ENCODE assay signal across 10 cellular contexts in the genomic region with DNA sequence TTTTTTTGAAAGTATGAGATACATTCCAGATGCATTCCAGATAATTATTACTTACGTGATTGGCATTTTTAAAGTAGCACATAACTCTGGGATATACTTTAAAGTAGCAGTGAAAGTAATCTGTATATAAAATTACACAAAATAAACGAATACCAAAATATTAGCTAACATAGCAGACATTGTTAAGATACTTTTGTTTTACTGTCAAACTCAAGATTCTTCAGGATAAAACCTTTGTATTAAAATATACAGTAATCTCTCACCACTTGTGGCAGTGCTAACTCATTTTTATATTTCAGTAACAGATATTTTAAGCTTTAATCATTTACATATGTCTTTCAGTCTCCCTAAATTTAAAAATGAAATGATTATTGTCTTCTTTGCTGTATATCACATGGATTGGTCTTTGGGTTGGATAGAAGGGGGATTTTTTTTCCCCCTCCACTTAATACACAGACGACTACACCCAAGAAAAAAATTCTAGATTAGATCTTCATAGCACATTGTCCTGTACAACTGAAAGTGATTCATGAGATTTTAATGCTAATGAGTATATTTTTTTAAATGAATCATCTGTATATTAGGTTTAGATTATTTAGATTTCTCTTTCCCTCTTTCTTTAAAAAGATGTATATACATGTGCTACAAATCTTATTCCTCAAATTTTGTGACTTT. TPM values are rescaled to one million over a fixed set of nuclear protein-coding genes. Genes with fewer than 3 reads are reported as not detected.
DNase-seq lines count a peak whose midpoint lies in the region; ATAC-seq, FAIRE-seq and TF ChIP-seq lines count a peak whose summit lies in the region.
"Had no signal": no experiment of that assay in that cellular context is flagged by ENCODE, and none has a peak within 500 bp of the region (broad histone marks: within the 10 kb centered on the region; RNA-seq: fewer than 3 reads in every experiment).

No MANE protein-coding gene starts in this region.

- peaks cover 27% of the 10 kb centered on the region for H3F3A ChIP-seq in MM.1S (ENCODE audit: insufficient read depth, low read length)

- no peak for ATAC-seq in pancreas

- H3K27ac ChIP-seq in MM.1S (ENCODE audit: low read length), result peak overlapping the region; percentile 79; the same call in 1 of the 2 replicates
- H3K27ac ChIP-seq in pancreas, result no peak overlapping the region

- H3K9me3 ChIP-seq in MM.1S (replicated peaks; ENCODE audit: insufficient read depth, low read length), result no peaks in the 10 kb centered on the region
- H3K9me3 ChIP-seq in pancreas, result no peaks in the 10 kb centered on the region

- H2AFZ ChIP-seq in MM.1S (ENCODE audit: low read length), result no peak overlapping the region

- H4K20me1 ChIP-seq in MM.1S (ENCODE audit: insufficient read depth, low read length), result peaks cover 47% of the 10 kb centered on the region; the same call in 1 of the 2 replicates

- H3K36me3 ChIP-seq in MM.1S (replicated peaks; ENCODE audit: insufficient read depth, low read length) (0 out of 2 replicates have a peak, but pooled peaks cover 6% of the 10 kb centered on the region), pancreas (no peaks in the 10 kb centered on the region)

- H3K9me2 ChIP-seq in MM.1S (replicated peaks; ENCODE audit: insufficient read depth, low read length), result no peaks in the 10 kb centered on the region

- H3K36me3 Mint-ChIP-seq in activated CD4-positive, alpha-beta T cell treated with anti-CD3 and anti-CD28 coated beads, Interleukin-2, amount 10 ng/mL, durations not matched to agents 24 days and 14 days (ENCODE audit: low read depth), result peaks cover 27% of the 10 kb centered on the region

- H3K4me3 Mint-ChIP-seq in activated CD4-positive, alpha-beta T cell treated with anti-CD3 and anti-CD28 coated beads, Interleukin-2, amount 10 ng/mL, durations not matched to agents 24 days and 14 days, result no peak overlapping the region

- H3K9me3 Mint-ChIP-seq in activated CD4-positive, alpha-beta T cell treated with anti-CD3 and anti-CD28 coated beads, Interleukin-2, amount 10 ng/mL, durations not matched to agents 24 days and 14 days, result no peaks in the 10 kb centered on the region

- peak overlapping the region; percentile 50 for H3K4me2 ChIP-seq in MM.1S (ENCODE audit: low read depth, low read length)

- no peak overlapping the region for H3K9ac ChIP-seq in MM.1S (ENCODE audit: low read length)

- no peaks in the 10 kb centered on the region for H3K27me3 Mint-ChIP-seq in activated CD4-positive, alpha-beta T cell treated with anti-CD3 and anti-CD28 coated beads, Interleukin-2, amount 10 ng/mL, durations not matched to agents 24 days and 14 days

- H3K4me1 Mint-ChIP-seq in activated CD4-positive, alpha-beta T cell treated with anti-CD3 and anti-CD28 coated beads, Interleukin-2, amount 10 ng/mL, durations not matched to agents 24 days and 14 days, result peaks cover 37% of the 10 kb centered on the region

- WGBS in pancreas, 2 donors, result 34 to 42% methylated on average over 3 of the region's 3 CpGs

- peak; percentile 32 for FAIRE-seq in pancreas (lab: Jason Lieb, UNC)

- TF ChIP-seq CTCF in MM.1S (IDR thresholded peaks at IDR 0.05; ENCODE audit: low read length) (no peak), pancreas (IDR thresholded peaks at IDR 0.05) (no peak)

- peak overlapping the region; percentile 49 for H3K27ac Mint-ChIP-seq in activated CD4-positive, alpha-beta T cell treated with anti-CD3 and anti-CD28 coated beads, Interleukin-2, amount 10 ng/mL, durations not matched to agents 24 days and 14 days

- intact Hi-C loops in activated CD4-positive, alpha-beta T cell treated with anti-CD3 and anti-CD28 coated beads, Interleukin-2, amount 10 ng/mL, durations not matched to agents 24 days and 14 days (cut with micrococcal nuclease), result loop anchor here (1.0 kb wide), 1 partner anchor 8 kb away; no protein-coding TSS in a partner anchor
- intact Hi-C loops in pancreas (cut with DNase I), result no loop called here

- no peaks in the 10 kb centered on the region for H3K27me3 ChIP-seq in MM.1S (replicated peaks; ENCODE audit: insufficient read depth, low read length)
- no peaks in the 10 kb centered on the region for H3K27me3 ChIP-seq in pancreas

- H3K79me2 ChIP-seq in MM.1S (ENCODE audit: low read length), result peaks cover 100% of the 10 kb centered on the region

- no peak for DNase-seq in activated CD4-positive, alpha-beta T cell treated with anti-CD3 and anti-CD28 coated beads, Interleukin-2, amount 10 ng/mL, durations not matched to agents 24 days and 14 days
- DNase-seq in activated CD4-positive, alpha-beta T cell treated with anti-CD3 and anti-CD28 coated beads for 1 hour, result no peak
- DNase-seq in MM.1S (no peak), dermis blood vessel endothelial cell (peak; percentile 14), pancreas (no peak), HK-2 (ENCODE audit: unreplicated experiment) (no peak), pons (ENCODE audit: low spot score) (no peak), retina (no peak)
- DNase-seq: stimulated activated CD4-positive, alpha-beta T cell treated with anti-CD3 and anti-CD28 coated beads, Interleukin-12 subunit alpha, Interleukin-12 subunit beta, amount 100 ng/mL, for 4 hours; stimulated activated CD8-positive, alpha-beta memory T cell treated with anti-CD3 and anti-CD28 coated beads, Interleukin-4, amount 100 ng/mL, for 48 hours had no signal

- H3K4me1 ChIP-seq in MM.1S (ENCODE audit: low read length) (peaks cover 34% of the 10 kb centered on the region), pancreas (peaks cover 15 to 37% (median 36%) of the 10 kb centered on the region in 3 donors)

- H3K4me3 ChIP-seq in MM.1S (ENCODE audit: low read length), result no peak overlapping the region
- no peak overlapping the region for H3K4me3 ChIP-seq in pancreas

RNA-seq across cellular contexts. Expression of gene EBLN2, which starts 24.6 kb away (rescaled TPM):
- 7.2 and 7.8 TPM in 2 replicates for total RNA-seq in activated CD4-positive, alpha-beta T cell treated with anti-CD3 and anti-CD28 coated beads, Interleukin-2, amount 10 ng/mL, durations not matched to agents 24 days and 14 days
- 5.2 and 9.7 TPM in 2 replicates for total RNA-seq in dermis blood vessel endothelial cell
- 1 to 10 TPM in 5 of 6 donors, under 1 TPM in 1; 0.79 to 2.9 (median 1.6) TPM for total RNA-seq in pancreas
- 1 to 10 TPM in 1 of 2 donors, under 1 TPM in 1; 0.95 to 1.2 TPM for polyA plus RNA-seq in pancreas

RNA-seq across cellular contexts. Expression of gene PPP4R2, which starts 40.2 kb away (rescaled TPM):
- 105 and 107 TPM in 2 replicates for total RNA-seq in activated CD4-positive, alpha-beta T cell treated with anti-CD3 and anti-CD28 coated beads, Interleukin-2, amount 10 ng/mL, durations not matched to agents 24 days and 14 days
- total RNA-seq in dermis blood vessel endothelial cell, result 73.9 and 91.4 TPM in 2 replicates
- total RNA-seq in pancreas, result 10 to 100 TPM; 18.3 to 45.6 (median 24.4) TPM
- 10 to 100 TPM in 1 of 2 donors, 1 to 10 TPM in 1; 8.2 to 13.7 TPM for polyA plus RNA-seq in pancreas
